In the genomic region with DNA sequence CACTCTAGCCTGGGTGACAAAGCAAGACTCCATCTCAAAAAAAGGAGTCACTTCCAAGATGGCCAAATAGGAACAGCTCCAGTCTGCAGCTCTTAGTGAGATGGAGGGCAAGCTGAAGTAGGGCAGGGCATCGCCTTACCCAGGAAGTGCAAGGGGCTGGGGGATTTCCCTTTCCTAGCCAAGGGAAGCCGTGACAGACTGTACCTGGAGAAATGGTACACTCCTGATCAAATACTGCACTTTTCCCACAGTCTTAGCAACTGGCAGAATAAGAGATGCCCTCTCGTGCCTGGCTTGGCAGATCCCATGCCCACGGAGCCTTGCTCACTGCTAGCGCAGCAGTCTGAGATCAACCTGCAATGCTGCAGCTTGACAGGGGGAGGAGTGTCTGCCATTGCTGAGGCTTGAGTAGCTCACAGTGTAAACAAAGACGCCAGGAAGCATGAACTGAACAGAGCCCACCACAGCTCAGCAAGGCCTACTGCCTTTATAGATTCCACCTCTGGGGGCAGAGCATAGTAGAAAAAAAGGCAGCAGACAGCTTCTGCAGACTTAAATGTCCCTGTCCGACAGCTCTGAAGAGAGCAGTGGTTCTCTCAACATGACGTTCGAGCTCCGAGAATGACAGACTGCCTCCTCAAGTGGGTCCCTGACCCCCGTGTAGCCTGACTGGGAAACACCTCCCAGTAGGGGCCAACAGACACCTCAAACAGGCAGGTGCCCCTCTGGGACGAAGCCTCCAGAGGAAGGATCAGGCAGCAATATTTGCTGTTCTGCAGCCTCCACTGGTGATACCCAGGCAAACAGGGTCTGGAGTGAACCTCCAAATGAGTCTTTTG, we compare ENCODE assay signal across 8 cellular contexts.
DNase-seq lines count a peak whose midpoint lies in the region; ATAC-seq, FAIRE-seq and TF ChIP-seq lines count a peak whose summit lies in the region.
"Not testable (repeated sequence)": the region's sequence is repeated elsewhere in the genome, so short reads cannot be mapped to it uniquely, and the experiment has no call there.

No MANE protein-coding gene starts in this region.

- not testable (repeated sequence) for TF ChIP-seq POLR2A in endothelial cell of umbilical vein (IDR thresholded peaks at IDR 0.05; ENCODE audit: low read depth, low read length)

- not testable (repeated sequence) for H3K9ac ChIP-seq in endothelial cell of umbilical vein (replicated peaks; ENCODE audit: extremely low read depth, insufficient read depth, low read length); mesendoderm (ENCODE audit: low read length)

- not testable (repeated sequence) for H3K9me3 ChIP-seq in CD8-positive, alpha-beta memory T cell (ENCODE audit: low read length); endothelial cell of umbilical vein (replicated peaks; ENCODE audit: control insufficient read depth, insufficient read depth, low read length)

- H3K4me1 ChIP-seq in CD8-positive, alpha-beta memory T cell (ENCODE audit: insufficient read depth, low read length); endothelial cell of umbilical vein (ENCODE audit: control insufficient read depth, extremely low read depth, insufficient read depth, low read length); mesendoderm (ENCODE audit: control insufficient read depth, low read depth, low read length): not testable (repeated sequence)
- H3K4me1 ChIP-seq in GM23338 (ENCODE audit: insufficient read depth) = peaks cover 15% of the 10 kb centered on the region

- H3K23ac ChIP-seq in mesendoderm (ENCODE audit: low read length) = not testable (repeated sequence)

- in situ Hi-C loops in SK-MEL-5 (cut with HindIII; ENCODE audit: low pct_unique_long_range_greater_than_20kb, low sequenced_read_pairs) = not testable (repeated sequence)

- not testable (repeated sequence) for H3K56ac ChIP-seq in mesendoderm (ENCODE audit: low read length)

- H3K9me2 ChIP-seq in GM23338 (ENCODE audit: insufficient read depth) = not testable (repeated sequence)

- CTCF ChIA-PET in CD8-positive, alpha-beta memory T cell (lab: Charles Lee) = interaction anchor here (1.0 to 2.0 kb wide), 3 partner anchors 9 to 157 kb away, joined by 3 to 6 read pairs (median 4); a partner anchor contains a TSS
- CTCF ChIA-PET in endothelial cell of umbilical vein (lab: Charles Lee) = interaction anchor here (0.6 to 4.0 kb wide), 35 partner anchors 10 to 242 kb away, joined by 3 to 60 read pairs (median 5); a partner anchor contains a TSS

- H2BK120ac ChIP-seq in mesendoderm (ENCODE audit: low read depth, low read length) = not testable (repeated sequence)

- BruUV-seq in endothelial cell of umbilical vein (replicated peaks; lab: Mats Ljungman, UMichigan) = not testable (repeated sequence)

- peak overlapping the region in 2 of 8 donors; percentile 25 to 61 for H3K27ac Mint-ChIP-seq in CD8-positive, alpha-beta memory T cell
- H3K27ac Mint-ChIP-seq in GM23338; activated T-cell treated with anti-CD3 and anti-CD28 coated beads, Interleukin-2, amount 50 U/mL, for 72 hours: not testable (repeated sequence)

- H3K4me2 ChIP-seq in GM23338; endothelial cell of umbilical vein (ENCODE audit: insufficient read depth, low read length); mesendoderm (ENCODE audit: low read length): not testable (repeated sequence)

- not testable (repeated sequence) for H4K5ac ChIP-seq in mesendoderm (ENCODE audit: low read length)

- H3K36me3 Mint-ChIP-seq in CD8-positive, alpha-beta memory T cell; GM23338 (ENCODE audit: low read depth); activated T-cell treated with anti-CD3 and anti-CD28 coated beads, Interleukin-2, amount 50 U/mL, for 72 hours (ENCODE audit: insufficient read depth in 2 of 2): not testable (repeated sequence)

- not testable (repeated sequence) for H2BK15ac ChIP-seq in mesendoderm (replicated peaks; ENCODE audit: low read depth)

- dilution Hi-C loops in endothelial cell of umbilical vein (cut with MboI; ENCODE audit: extremely low pct_ligation_motif_present, low sequenced_read_pairs) = not testable (repeated sequence)

- H3K27me3 ChIP-seq in CD8-positive, alpha-beta memory T cell (ENCODE audit: insufficient read depth, low read length, poor library complexity, severe bottlenecking); GM23338 (ENCODE audit: insufficient read depth); endothelial cell of umbilical vein (ENCODE audit: control insufficient read depth in 2 of 2, insufficient read depth in 2 of 2, low read length in 2 of 2); mesendoderm (ENCODE audit: insufficient read depth, low read length, poor library complexity): not testable (repeated sequence)

- not testable (repeated sequence) for H2BK5ac ChIP-seq in mesendoderm (ENCODE audit: low read length)

- ATAC-seq in GM23338 = peak; percentile 88
- ATAC-seq in activated T-cell treated with anti-CD3 and anti-CD28 coated beads, Interleukin-2, amount 50 U/mL, for 72 hours (replicated peaks in 1 of 2) = peak; percentile 77 to 86

- not testable (repeated sequence) for H3K4ac ChIP-seq in mesendoderm (ENCODE audit: low read depth, low read length)

- peaks cover 2 to 11% of the 10 kb centered on the region in 2 donors for H3K27me3 Mint-ChIP-seq in CD8-positive, alpha-beta memory T cell
- not testable (repeated sequence) for H3K27me3 Mint-ChIP-seq in GM23338 (ENCODE audit: insufficient read depth, low read depth, poor library complexity); activated T-cell treated with anti-CD3 and anti-CD28 coated beads, Interleukin-2, amount 50 U/mL, for 72 hours (ENCODE audit: low read depth)

- POLR2A ChIA-PET in CD8-positive, alpha-beta memory T cell (lab: Charles Lee); endothelial cell of umbilical vein (lab: Charles Lee): not testable (repeated sequence)

- TF ChIP-seq CTCF in GM23338 (conservative IDR thresholded peaks at IDR 0.05; ENCODE audit: low read depth in 2 of 2) (peak; percentile 51 to 65), endothelial cell of umbilical vein (IDR thresholded peaks at IDR 0.05; ENCODE audit: extremely low read depth in 1 of 2, insufficient read depth in 1 of 2, low read depth in 1 of 2, low read length in 2 of 2) (peak; percentile 39 to 61)

- not testable (repeated sequence) for H3K9me1 ChIP-seq in endothelial cell of umbilical vein (replicated peaks; ENCODE audit: control insufficient read depth, extremely low read depth, insufficient read depth, low read length)

- not testable (repeated sequence) for H3F3A ChIP-seq in GM23338 (replicated peaks; ENCODE audit: low read depth)

- peaks cover 0 to 17% (median 11%) of the 10 kb centered on the region in 5 donors for H3K9me3 Mint-ChIP-seq in CD8-positive, alpha-beta memory T cell
- H3K9me3 Mint-ChIP-seq in GM23338 = peaks cover 13% of the 10 kb centered on the region
- H3K9me3 Mint-ChIP-seq in activated T-cell treated with anti-CD3 and anti-CD28 coated beads, Interleukin-2, amount 50 U/mL, for 72 hours = not testable (repeated sequence)

- H2AFZ ChIP-seq in GM23338 = peak overlapping the region; percentile 11; the same call in 1 of the 2 replicates
- peak overlapping the region; percentile 62 for H2AFZ ChIP-seq in endothelial cell of umbilical vein (ENCODE audit: low read depth, low read length)

- FAIRE-seq in endothelial cell of umbilical vein (lab: Jason Lieb, UNC) = peak; percentile 75

- not testable (repeated sequence) for H3K79me1 ChIP-seq in mesendoderm (ENCODE audit: low read length)

- H3K4me3 Mint-ChIP-seq in CD8-positive, alpha-beta memory T cell = peak overlapping the region in 4 of 7 donors; percentile 26 to 70 (median 48)
- H3K4me3 Mint-ChIP-seq in GM23338 = not testable (repeated sequence)
- H3K4me3 Mint-ChIP-seq in activated T-cell treated with anti-CD3 and anti-CD28 coated beads, Interleukin-2, amount 50 U/mL, for 72 hours = peak overlapping the region; percentile 61 to 63

- peak in 3 of 5 donors; percentile 37 to 79 (median 69) for DNase-seq in CD8-positive, alpha-beta memory T cell
- DNase-seq in GM23338 (ENCODE audit: low spot score) (peak; percentile 90), NCI-H1436 treated with DMSO at 0.1 percent for 48 hours (lab: John Stamatoyannopoulos, UW) (peak; percentile 46), SK-MEL-5 (ENCODE audit: low read depth, low spot score) (peak; percentile 92), endothelial cell of umbilical vein (ENCODE audit: low read depth, low spot score) (peak; percentile 92), mesendoderm (peak; percentile 93)
- peak; percentile 36 to 53 for DNase-seq in activated T-cell treated with anti-CD3 and anti-CD28 coated beads, Interleukin-2, amount 50 U/mL, for 72 hours
- peak; percentile 4 to 28 for DNase-seq in stimulated activated CD8-positive, alpha-beta memory T cell treated with anti-CD3 and anti-CD28 coated beads, Interleukin-15, amount 100 ng/mL, for 48 hours (ENCODE audit: low read depth in 2 of 2)

- H4K8ac ChIP-seq in mesendoderm (ENCODE audit: low read depth, low read length) = not testable (repeated sequence)

- H3K4me3 ChIP-seq in CD8-positive, alpha-beta memory T cell (ENCODE audit: low read length); GM23338; endothelial cell of umbilical vein (replicated peaks in 1 of 3; ENCODE audit: insufficient read depth in 1 of 3, low read depth in 1 of 3, low read length in 3 of 3); mesendoderm (ENCODE audit: low read length): not testable (repeated sequence)

- WGBS in mesendoderm (ENCODE audit: extremely low coverage, insufficient coverage, low lambda C conversion rate) = no CpG with 5 or more reads among the region's 12 CpGs

- H3K36me3 ChIP-seq in CD8-positive, alpha-beta memory T cell (ENCODE audit: insufficient read depth, low read length); GM23338 (ENCODE audit: insufficient read depth); endothelial cell of umbilical vein (ENCODE audit: control insufficient read depth in 2 of 2, extremely low read depth in 1 of 2, insufficient read depth in 2 of 2, low read length in 2 of 2); mesendoderm (ENCODE audit: control insufficient read depth, insufficient read depth, low read length): not testable (repeated sequence)

- not testable (repeated sequence) for H3K27ac ChIP-seq in CD8-positive, alpha-beta memory T cell (ENCODE audit: low read depth, low read length); GM23338 (ENCODE audit: low read depth); endothelial cell of umbilical vein (ENCODE audit: insufficient read depth, low read depth, low read length); mesendoderm (ENCODE audit: low read depth, low read length)

- intact Hi-C loops in endothelial cell of umbilical vein (cut with micrococcal nuclease) = loop anchor here (1.0 to 5.0 kb wide), 3 partner anchors 70 to 240 kb away; a partner anchor contains a TSS

- H4K20me1 ChIP-seq in GM23338 (replicated peaks; ENCODE audit: insufficient read depth); endothelial cell of umbilical vein (replicated peaks; ENCODE audit: control insufficient read depth, extremely low read depth, insufficient read depth, low read length): not testable (repeated sequence)

- H3K18ac ChIP-seq in mesendoderm (ENCODE audit: low read length) = not testable (repeated sequence)

- not testable (repeated sequence) for H2AK5ac ChIP-seq in mesendoderm (ENCODE audit: low read length)

- peaks cover 0 to 15% (median 13%) of the 10 kb centered on the region in 3 donors for H3K4me1 Mint-ChIP-seq in CD8-positive, alpha-beta memory T cell
- not testable (repeated sequence) for H3K4me1 Mint-ChIP-seq in GM23338
- peaks cover 12% of the 10 kb centered on the region for H3K4me1 Mint-ChIP-seq in activated T-cell treated with anti-CD3 and anti-CD28 coated beads, Interleukin-2, amount 50 U/mL, for 72 hours (ENCODE audit: low read depth)

- H3K79me2 ChIP-seq in GM23338 (replicated peaks; ENCODE audit: insufficient read depth); endothelial cell of umbilical vein (ENCODE audit: control insufficient read depth, insufficient read depth, low read length); mesendoderm (ENCODE audit: control insufficient read depth, insufficient read depth, low read length): not testable (repeated sequence)

Comparison
In these comparisons a context has a peak if more than half of its experiments do, and no peak if none do; other contexts are left out.
1. DNase-seq: peak in every context shown above with its lines; median percentile 93 in mesendoderm; 92 in SK-MEL-5; 92 in endothelial cell of umbilical vein; 90 in GM23338; 69 in CD8-positive, alpha-beta memory T cell; 46 in NCI-H1436 treated with DMSO at 0.1 percent for 48 hours; 44 in activated T-cell treated with anti-CD3 and anti-CD28 coated beads, Interleukin-2, amount 50 U/mL, for 72 hours; 16 in stimulated activated CD8-positive, alpha-beta memory T cell treated with anti-CD3 and anti-CD28 coated beads, Interleukin-15, amount 100 ng/mL, for 48 hours.